In genomic region chr22:27115410-27115809, GRCh38 we compare ENCODE assay signal across 2 cellular contexts.
TF ChIP-seq lines count a peak whose summit lies in the region.

No MANE protein-coding gene starts in this region.

TF ChIP-seq in liver, 16 proteins besides CTCF, POLR2A, EP300 and RAD21:
- TF ChIP-seq, protein P1, sequence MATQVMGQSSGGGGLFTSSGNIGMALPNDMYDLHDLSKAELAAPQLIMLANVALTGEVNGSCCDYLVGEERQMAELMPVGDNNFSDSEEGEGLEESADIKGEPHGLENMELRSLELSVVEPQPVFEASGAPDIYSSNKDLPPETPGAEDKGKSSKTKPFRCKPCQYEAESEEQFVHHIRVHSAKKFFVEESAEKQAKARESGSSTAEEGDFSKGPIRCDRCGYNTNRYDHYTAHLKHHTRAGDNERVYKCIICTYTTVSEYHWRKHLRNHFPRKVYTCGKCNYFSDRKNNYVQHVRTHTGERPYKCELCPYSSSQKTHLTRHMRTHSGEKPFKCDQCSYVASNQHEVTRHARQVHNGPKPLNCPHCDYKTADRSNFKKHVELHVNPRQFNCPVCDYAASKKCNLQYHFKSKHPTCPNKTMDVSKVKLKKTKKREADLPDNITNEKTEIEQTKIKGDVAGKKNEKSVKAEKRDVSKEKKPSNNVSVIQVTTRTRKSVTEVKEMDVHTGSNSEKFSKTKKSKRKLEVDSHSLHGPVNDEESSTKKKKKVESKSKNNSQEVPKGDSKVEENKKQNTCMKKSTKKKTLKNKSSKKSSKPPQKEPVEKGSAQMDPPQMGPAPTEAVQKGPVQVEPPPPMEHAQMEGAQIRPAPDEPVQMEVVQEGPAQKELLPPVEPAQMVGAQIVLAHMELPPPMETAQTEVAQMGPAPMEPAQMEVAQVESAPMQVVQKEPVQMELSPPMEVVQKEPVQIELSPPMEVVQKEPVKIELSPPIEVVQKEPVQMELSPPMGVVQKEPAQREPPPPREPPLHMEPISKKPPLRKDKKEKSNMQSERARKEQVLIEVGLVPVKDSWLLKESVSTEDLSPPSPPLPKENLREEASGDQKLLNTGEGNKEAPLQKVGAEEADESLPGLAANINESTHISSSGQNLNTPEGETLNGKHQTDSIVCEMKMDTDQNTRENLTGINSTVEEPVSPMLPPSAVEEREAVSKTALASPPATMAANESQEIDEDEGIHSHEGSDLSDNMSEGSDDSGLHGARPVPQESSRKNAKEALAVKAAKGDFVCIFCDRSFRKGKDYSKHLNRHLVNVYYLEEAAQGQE (IDR thresholded peaks at IDR 0.05): no peak
- no peak for TF ChIP-seq YY1 (IDR thresholded peaks at IDR 0.05)
- no peak for TF ChIP-seq FOXA2 (IDR thresholded peaks at IDR 0.05)
- TF ChIP-seq EGR1 (IDR thresholded peaks at IDR 0.05; ENCODE audit: low read depth in 2 of 2): no peak
- no peak for TF ChIP-seq ZBTB33 (IDR thresholded peaks at IDR 0.05)
- TF ChIP-seq HNF4G (IDR thresholded peaks at IDR 0.05): no peak
- TF ChIP-seq ATF3 (IDR thresholded peaks at IDR 0.05): no peak
- TF ChIP-seq HNF4A (conservative IDR thresholded peaks at IDR 0.05): no peak
- TF ChIP-seq FOXA1 (IDR thresholded peaks at IDR 0.05): no peak
- no peak for TF ChIP-seq JUND (IDR thresholded peaks at IDR 0.05)
- TF ChIP-seq RXRA (IDR thresholded peaks at IDR 0.05): no peak
- no peak for TF ChIP-seq NR2F2 (IDR thresholded peaks at IDR 0.05)
- TF ChIP-seq, protein P2, sequence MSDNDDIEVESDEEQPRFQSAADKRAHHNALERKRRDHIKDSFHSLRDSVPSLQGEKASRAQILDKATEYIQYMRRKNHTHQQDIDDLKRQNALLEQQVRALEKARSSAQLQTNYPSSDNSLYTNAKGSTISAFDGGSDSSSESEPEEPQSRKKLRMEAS (IDR thresholded peaks at IDR 0.05): no peak
- no peak for TF ChIP-seq GABPA (IDR thresholded peaks at IDR 0.05 in 1 of 2, conservative IDR thresholded peaks at IDR 0.05 in 1 of 2)
- TF ChIP-seq SP1 (IDR thresholded peaks at IDR 0.05): no peak
- TF ChIP-seq TAF1 (conservative IDR thresholded peaks at IDR 0.05): no peak
TF ChIP-seq in liver: peak in this region for 0.

TF ChIP-seq in HepG2, 621 proteins besides CTCF, POLR2A, EP300 and RAD21 (continued from another document):
- TF ChIP-seq ZNF281 (CRISPR knock-in tag; IDR thresholded peaks at IDR 0.05; ENCODE audit: borderline replicate concordance) (no peak), SMARCE1 (IDR thresholded peaks at IDR 0.05; ENCODE audit: borderline replicate concordance) (no peak), NFKBIZ (CRISPR knock-in tag; IDR thresholded peaks at IDR 0.05) (no peak), SRF (IDR thresholded peaks at IDR 0.05; ENCODE audit: low read depth, low read length) (no peak), DRAP1 (CRISPR knock-in tag; IDR thresholded peaks at IDR 0.05) (no peak), ZNF354B (CRISPR knock-in tag; IDR thresholded peaks at IDR 0.05) (no peak)
